ENCODE assay signal across 8 cellular contexts in the genomic region with DNA sequence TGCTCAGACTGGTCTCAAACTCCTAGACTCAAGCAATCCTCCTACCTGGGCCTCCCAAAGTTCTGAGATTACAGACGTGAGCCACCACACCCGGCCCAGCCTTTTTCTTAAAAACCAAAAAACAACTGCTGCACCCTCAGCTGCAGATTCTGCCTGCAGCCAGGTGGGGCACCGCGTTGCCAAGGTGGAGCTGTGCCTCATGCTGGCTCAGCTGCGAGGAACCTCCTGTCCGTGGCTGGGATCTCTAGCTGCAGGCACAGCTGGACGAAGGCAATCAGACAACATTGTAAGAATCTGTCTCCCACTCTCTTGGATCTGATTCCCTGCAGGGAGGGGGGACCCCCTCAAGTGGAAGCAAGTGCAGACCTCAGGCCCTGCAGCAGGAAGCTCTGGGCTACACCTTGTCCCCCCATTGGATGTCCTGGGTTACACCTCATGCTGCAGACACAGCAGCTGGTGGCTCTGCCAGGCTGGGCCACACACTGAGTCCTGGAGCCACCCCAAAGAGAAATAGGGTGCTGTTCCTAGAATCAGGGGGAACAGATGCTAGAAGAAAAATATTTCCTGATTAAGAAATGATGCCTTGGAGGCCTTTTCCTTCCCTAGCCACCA. TPM values are rescaled to one million over a fixed set of nuclear protein-coding genes. Genes with fewer than 3 reads are reported as not detected.
A peak's percentile ranks its signal among the peaks of the same experiment; 100 is the strongest.
DNase-seq lines count a peak whose midpoint lies in the region; ATAC-seq and TF ChIP-seq lines count a peak whose summit lies in the region.

No MANE protein-coding gene starts in this region.

- ATAC-seq in DND-41 (ENCODE audit: insufficient read depth, low read depth) (peak; percentile 60; the same call in 2 of the 3 replicates), HG02840 (IDR thresholded peaks at IDR 0.05; ENCODE audit: low FRiP score, unreplicated experiment) (no peak), GM19395 (IDR thresholded peaks at IDR 0.05; ENCODE audit: unreplicated experiment) (no peak)

- H3K4me3 ChIP-seq in DND-41 (ENCODE audit: low read depth in 1 of 2, low read length in 2 of 2) (no peak overlapping the region), ovary (peak overlapping the region; percentile 53)

- TF ChIP-seq CTCF in DND-41 (IDR thresholded peaks at IDR 0.05; ENCODE audit: borderline replicate concordance, extremely low read depth, low read length, poor library complexity, severe bottlenecking) (peak; percentile 35), ovary (IDR thresholded peaks at IDR 0.05) (no peak)

- no peak overlapping the region for H2AFZ ChIP-seq in DND-41 (ENCODE audit: low read depth, low read length)

- TF ChIP-seq EP300 in ovary (IDR thresholded peaks at IDR 0.05) = no peak

- no peaks in the 10 kb centered on the region for H3K36me3 ChIP-seq in DND-41 (ENCODE audit: insufficient read depth, low read length)
- H3K36me3 ChIP-seq in ovary = no peaks in the 10 kb centered on the region

- intact Hi-C loops in ovary (cut with DNase I) = loop anchor here in 3 of 4 donors (2.0 to 10.0 kb wide), 3 partner anchors 31 to 377 kb away; partner anchors contain the start of genes AFG3L2 (in 2 of the 3), SPIRE1 (in 1 of the 3) and TUBB6 (in 1 of the 3)

- H3K27ac ChIP-seq in DND-41 (ENCODE audit: low read length) (no peak overlapping the region), epithelial cell of prostate (peak overlapping the region; percentile 68), ovary (peak overlapping the region; percentile 92 to 97)

- H3K9ac ChIP-seq in DND-41 (ENCODE audit: low read depth, low read length) = no peak overlapping the region

- H3K4me1 ChIP-seq in DND-41 (ENCODE audit: insufficient read depth, low read length) = no peaks in the 10 kb centered on the region
- peaks cover 16% of the 10 kb centered on the region for H3K4me1 ChIP-seq in ovary (ENCODE audit: insufficient read depth)

- H3K4me2 ChIP-seq in DND-41 (ENCODE audit: insufficient read depth, low read length) = no peak overlapping the region

- WGBS in ovary, 3 donors = 33 to 40% (median 38%) methylated on average over 7 of the region's 7 CpGs

- TF ChIP-seq POLR2A in ovary (IDR thresholded peaks at IDR 0.05) = no peak

- H3K79me2 ChIP-seq in DND-41 (ENCODE audit: insufficient read depth, low read length) = no peaks in the 10 kb centered on the region

- DNase-seq in DND-41 = no peak
- DNase-seq in NCI-H226 = peak; percentile 48
- no peak for DNase-seq in epithelial cell of prostate (ENCODE audit: low read depth, low spot score)
- DNase-seq in ovary = peak in 3 of 5 donors; percentile 29 to 50 (median 44)
- no peak for DNase-seq in AG08396 (ENCODE audit: low spot score)
- DNase-seq in NCI-H748 treated with DMSO at 0.1 percent for 48 hours (lab: John Stamatoyannopoulos, UW) = no peak

- no peaks in the 10 kb centered on the region for H4K20me1 ChIP-seq in DND-41 (ENCODE audit: insufficient read depth, low read length)

- no peaks in the 10 kb centered on the region for H3K9me3 ChIP-seq in DND-41 (ENCODE audit: insufficient read depth, low read length, severe bottlenecking)
- H3K9me3 ChIP-seq in ovary = no peaks in the 10 kb centered on the region

- H3K27me3 ChIP-seq in DND-41 (ENCODE audit: insufficient read depth, low read length, poor library complexity) (no peaks in the 10 kb centered on the region), ovary (no peaks in the 10 kb centered on the region)

RNA-seq across cellular contexts. Expression of gene CIDEA, which starts 24.1 kb away (rescaled TPM):
- total RNA-seq in ovary = not detected
- under 1 TPM in 1 of 2 donors, not detected in 1; 0.15 TPM for polyA plus RNA-seq in ovary

RNA-seq across cellular contexts. Expression of gene TUBB6, which starts 29.8 kb away (rescaled TPM):
- 100 to 1,000 TPM in 6 of 7 donors, 10 to 100 TPM in 1; 85.6 to 155 (median 139) TPM for total RNA-seq in ovary
- polyA plus RNA-seq in ovary = 10 to 100 TPM; 77.3 to 95.5 TPM

Comparison
In these comparisons a context has a peak if more than half of its experiments do, and no peak if none do; other contexts are left out.
1. DNase-seq: peak in NCI-H226 (single experiment) and ovary (3 of 5); none in DND-41 (single experiment), epithelial cell of prostate (single experiment), AG08396 (single experiment) and NCI-H748 treated with DMSO at 0.1 percent for 48 hours (single experiment).